In the genomic region with DNA sequence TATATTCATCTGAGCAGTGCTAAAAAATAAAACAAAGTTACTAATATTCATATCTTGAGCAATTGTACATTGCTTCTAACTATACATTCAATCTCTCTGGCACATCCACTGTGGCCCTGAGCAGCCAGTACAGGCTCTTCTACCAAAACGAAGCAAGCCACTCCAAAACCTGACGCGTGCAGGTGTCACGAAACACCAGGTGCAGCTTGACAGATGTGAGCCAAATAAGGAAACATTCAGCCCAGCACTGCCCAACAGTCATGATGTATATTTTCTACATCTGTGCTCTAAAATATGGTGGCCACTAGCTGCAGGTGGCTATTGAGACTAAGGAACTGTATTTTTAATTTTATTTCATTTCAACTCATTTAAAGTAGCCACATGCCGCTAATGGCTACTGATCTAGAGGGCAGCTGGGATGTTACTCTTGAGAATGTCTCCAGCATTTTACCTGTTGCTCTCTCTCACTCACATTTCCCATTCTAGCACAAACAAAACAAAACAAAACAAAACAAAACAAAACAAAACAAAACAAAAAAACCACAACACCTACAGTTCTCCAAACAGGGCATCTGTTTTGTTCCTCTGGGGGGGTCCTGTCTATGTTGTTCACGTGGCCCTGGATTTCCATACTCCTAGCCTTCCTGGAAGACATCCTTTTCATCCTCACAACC, we compare ENCODE assay signal across 13 cellular contexts.
DNase-seq lines count a peak whose midpoint lies in the region; ATAC-seq and TF ChIP-seq lines count a peak whose summit lies in the region.
"Had no signal": no experiment of that assay in that cellular context is flagged by ENCODE, and none has a peak within 500 bp of the region (broad histone marks: within the 10 kb centered on the region; RNA-seq: fewer than 3 reads in every experiment).

No MANE protein-coding gene starts in this region.

- H3K4me3 ChIP-seq in GM12865 (ENCODE audit: low read depth, low read length) (peak overlapping the region; percentile 64), breast epithelium (no peak overlapping the region)

- peaks cover 14% of the 10 kb centered on the region for H3K9me3 Mint-ChIP-seq in activated naive CD4-positive, alpha-beta T cell treated with anti-CD3 and anti-CD28 coated beads, Interleukin-2, amount 10 ng/mL, durations not matched to agents 7 days and 5 days

- TF ChIP-seq CTCF in GM12865 (IDR thresholded peaks at IDR 0.05; ENCODE audit: insufficient read depth, low read depth, low read length, missing control alignments) = no peak
- TF ChIP-seq CTCF in breast epithelium (IDR thresholded peaks at IDR 0.05) = no peak

- H3K4me3 Mint-ChIP-seq in activated naive CD4-positive, alpha-beta T cell treated with anti-CD3 and anti-CD28 coated beads, Interleukin-2, amount 10 ng/mL, durations not matched to agents 7 days and 5 days = no peak overlapping the region
- H3K4me3 Mint-ChIP-seq: CD8-positive, alpha-beta memory T cell had no signal

- peak; percentile 41 for ATAC-seq in GM21786 (IDR thresholded peaks at IDR 0.05; ENCODE audit: unreplicated experiment)

- CTCF ChIA-PET in activated naive CD4-positive, alpha-beta T cell treated with anti-CD3 and anti-CD28 coated beads, Interleukin-2, amount 10 ng/mL, durations not matched to agents 7 days and 5 days (lab: Charles Lee) = no interaction called here

- H3K36me3 Mint-ChIP-seq in activated naive CD4-positive, alpha-beta T cell treated with anti-CD3 and anti-CD28 coated beads, Interleukin-2, amount 10 ng/mL, durations not matched to agents 7 days and 5 days = no peaks in the 10 kb centered on the region

- H3K27ac Mint-ChIP-seq in activated naive CD4-positive, alpha-beta T cell treated with anti-CD3 and anti-CD28 coated beads, Interleukin-2, amount 10 ng/mL, durations not matched to agents 7 days and 5 days = no peak overlapping the region
- H3K27ac Mint-ChIP-seq: activated T-helper 2 cell treated with anti-CD3 and anti-CD28 coated beads, Interferon-gamma antibody, Interleukin-2, Interleukin-4, amounts not matched to agents 10 μg/mL and 5 μg/mL and 100 μg/mL, durations not matched to agents 14 hours and 24 hours and 36 hours; CD8-positive, alpha-beta memory T cell had no signal

- no peaks in the 10 kb centered on the region for H3K4me1 Mint-ChIP-seq in activated naive CD4-positive, alpha-beta T cell treated with anti-CD3 and anti-CD28 coated beads, Interleukin-2, amount 10 ng/mL, durations not matched to agents 7 days and 5 days
- H3K4me1 Mint-ChIP-seq: CD8-positive, alpha-beta memory T cell had no signal

- no peaks in the 10 kb centered on the region for H3K9me3 ChIP-seq in breast epithelium

- no peaks in the 10 kb centered on the region for H3K27me3 ChIP-seq in breast epithelium

- DNase-seq in GM12865 (ENCODE audit: low read depth) (peak; percentile 87), NCI-H128 (lab: John Stamatoyannopoulos, UW; ENCODE audit: unreplicated experiment) (peak; percentile 9), germinal center (ENCODE audit: low spot score) (peak; percentile 28), breast epithelium (ENCODE audit: low spot score in 2 of 2) (no peak), HuH-7.5 (ENCODE audit: low spot score) (no peak)
- DNase-seq in activated naive CD4-positive, alpha-beta T cell treated with anti-CD3 and anti-CD28 coated beads, Interleukin-2, amount 10 ng/mL, durations not matched to agents 7 days and 5 days = no peak
- DNase-seq: activated CD4-positive, CD25-positive, alpha-beta regulatory T cell; CD8-positive, alpha-beta memory T cell; NCI-H1694 treated with DMSO at 0.1 percent for 48 hours; stimulated activated CD4-positive, alpha-beta T cell treated with anti-CD3 and anti-CD28 coated beads, Interleukin-2, amount 100 ng/mL, for 24 hours; stimulated activated naive CD4-positive, alpha-beta T cell treated with Interleukin-2 at 50 U/mL for 16 hours had no signal

- no peak overlapping the region for H3K27ac ChIP-seq in breast epithelium

- no peaks in the 10 kb centered on the region for H3K4me1 ChIP-seq in breast epithelium

- intact Hi-C loops in breast epithelium (cut with DNase I; ENCODE audit: low total_unique reads) = no loop called here

- no peak for TF ChIP-seq POLR2A in breast epithelium (IDR thresholded peaks at IDR 0.05)

- no peaks in the 10 kb centered on the region for H3K36me3 ChIP-seq in breast epithelium

- no peaks in the 10 kb centered on the region for H3K27me3 Mint-ChIP-seq in activated naive CD4-positive, alpha-beta T cell treated with anti-CD3 and anti-CD28 coated beads, Interleukin-2, amount 10 ng/mL, durations not matched to agents 7 days and 5 days

Comparison
In these comparisons a context has a peak if more than half of its experiments do, and no peak if none do; other contexts are left out.
1. DNase-seq: peak in GM12865 (single experiment), NCI-H128 (single experiment) and germinal center (single experiment); none in breast epithelium (0 of 2), activated naive CD4-positive, alpha-beta T cell treated with anti-CD3 and anti-CD28 coated beads, Interleukin-2, amount 10 ng/mL, durations not matched to agents 7 days and 5 days (single experiment) and HuH-7.5 (single experiment).